16 cellular contexts compared by ENCODE assay signal in genomic region chr5:62461561-62461960, GRCh38. TPM values are rescaled to one million over a fixed set of nuclear protein-coding genes. Genes with fewer than 3 reads are reported as not detected.
DNase-seq lines count a peak whose midpoint lies in the region; ATAC-seq, FAIRE-seq and TF ChIP-seq lines count a peak whose summit lies in the region.
"Had no signal": no experiment of that assay in that cellular context is flagged by ENCODE, and none has a peak within 500 bp of the region (broad histone marks: within the 10 kb centered on the region; RNA-seq: fewer than 3 reads in every experiment).

No MANE protein-coding gene starts in this region.

- no peaks in the 10 kb centered on the region for H4K20me1 ChIP-seq in K562 (replicated peaks; ENCODE audit: control insufficient read depth, insufficient read depth, low read length)

- no peak for TF ChIP-seq RAD21 in K562 (CRISPR knock-in tag; conservative IDR thresholded peaks at IDR 0.05 in 1 of 2, IDR thresholded peaks at IDR 0.05 in 1 of 2)

- H3K9me3 Mint-ChIP-seq in stimulated activated effector memory CD8-positive, alpha-beta T cell treated with anti-CD3 and anti-CD28 coated beads, Interleukin-12 subunit alpha, Interleukin-12 subunit beta, amount 100 ng/mL, for 72 hours = no peaks in the 10 kb centered on the region
- H3K9me3 Mint-ChIP-seq in MCF 10A (ENCODE audit: unreplicated experiment) = no peaks in the 10 kb centered on the region
- H3K9me3 Mint-ChIP-seq: CD4-positive, alpha-beta memory T cell had no signal

- no peak overlapping the region for H2AFZ ChIP-seq in K562 (ENCODE audit: low read depth, low read length)

- peaks cover 48% of the 10 kb centered on the region for H3K79me2 ChIP-seq in K562 (ENCODE audit: control insufficient read depth, insufficient read depth, low read length)

- ATAC-seq in K562 = no peak
- peak; percentile 78 for ATAC-seq in left lung
- no peak for ATAC-seq in stimulated activated effector memory CD8-positive, alpha-beta T cell treated with anti-CD3 and anti-CD28 coated beads, Interleukin-12 subunit alpha, Interleukin-12 subunit beta, amount 100 ng/mL, for 72 hours

- WGBS in K562 (ENCODE audit: insufficient coverage, low coverage, missing lambda C conversion rate) = 91% methylated on average over 4 of the region's 4 CpGs

- DNase-seq in K562 (ENCODE audit: extremely low read depth in 1 of 4, low spot score in 3 of 4) (no peak), left lung (no peak), MCF 10A (ENCODE audit: unreplicated experiment) (no peak), D341Med (ENCODE audit: low spot score) (no peak), H54 (ENCODE audit: insufficient read length, low spot score) (no peak)
- no peak for DNase-seq in stimulated activated effector memory CD8-positive, alpha-beta T cell treated with anti-CD3 and anti-CD28 coated beads, Interleukin-12 subunit alpha, Interleukin-12 subunit beta, amount 100 ng/mL, for 72 hours (ENCODE audit: low spot score in 2 of 2)
- DNase-seq: C1 segment of cervical spinal cord; Calu3; CD4-positive, alpha-beta memory T cell; COR-L47; DMS153; DND-41; GOT3; H7; HCEC 1CT had no signal

- H3K4me1 ChIP-seq in K562 (replicated peaks in 1 of 2; ENCODE audit: control insufficient read depth in 2 of 2, insufficient read depth in 2 of 2, low read length in 2 of 2) (no peaks in the 10 kb centered on the region), left lung (peaks cover 0 to 9% of the 10 kb centered on the region in 2 donors)

- H3K9me1 ChIP-seq in K562 (ENCODE audit: control insufficient read depth, insufficient read depth, low read length) = no peaks in the 10 kb centered on the region

- H3K4me1 Mint-ChIP-seq in stimulated activated effector memory CD8-positive, alpha-beta T cell treated with anti-CD3 and anti-CD28 coated beads, Interleukin-12 subunit alpha, Interleukin-12 subunit beta, amount 100 ng/mL, for 72 hours = peaks cover 8% of the 10 kb centered on the region
- H3K4me1 Mint-ChIP-seq in MCF 10A (ENCODE audit: insufficient read depth, unreplicated experiment) = no peaks in the 10 kb centered on the region

- H3K36me3 ChIP-seq in K562 (ENCODE audit: control insufficient read depth, insufficient read depth, low read length) (peaks cover 42% of the 10 kb centered on the region; the same call in 2 of the 3 replicates), left lung (no peaks in the 10 kb centered on the region)

- no peaks in the 10 kb centered on the region for H3K27me3 Mint-ChIP-seq in MCF 10A (ENCODE audit: insufficient read depth, unreplicated experiment)
- H3K27me3 Mint-ChIP-seq: CD4-positive, alpha-beta memory T cell had no signal

- H3K4me2 ChIP-seq in K562 (ENCODE audit: insufficient read depth, low read length) = no peak overlapping the region

- H3K4me3 ChIP-seq in K562 (no peak overlapping the region), left lung (no peak overlapping the region)

- POLR2A ChIA-PET in K562 (lab: Yijun Ruan, JAX) (no interaction called here), MCF 10A (lab: Yijun Ruan, JAX) (no interaction called here)

- intact Hi-C loops in K562 (cut with micrococcal nuclease) (loop anchor here (2.0 to 5.0 kb wide), 2 partner anchors 127 to 171 kb away; no protein-coding TSS in a partner anchor), left lung (cut with DNase I) (loop anchor here in 1 of 2 donors (10.0 kb wide), 1 partner anchor 313 kb away; no protein-coding TSS in a partner anchor), MCF 10A (cut with micrococcal nuclease) (no loop called here)

- H3K9me3 ChIP-seq in K562 (replicated peaks; ENCODE audit: control insufficient read depth, insufficient read depth, low read depth, low read length) (no peaks in the 10 kb centered on the region), left lung (no peaks in the 10 kb centered on the region)

- H3K27ac ChIP-seq in K562 (ENCODE audit: extremely low read depth, low read depth, low read length) (no peak overlapping the region), left lung (no peak overlapping the region)

- no peaks in the 10 kb centered on the region for H3K27me3 ChIP-seq in K562 (ENCODE audit: control insufficient read depth in 2 of 2, insufficient read depth in 2 of 2, low read length in 2 of 2)
- H3K27me3 ChIP-seq in left lung = no peaks in the 10 kb centered on the region

- TF ChIP-seq CTCF in K562 (IDR thresholded peaks at IDR 0.05 in 2 of 3, conservative IDR thresholded peaks at IDR 0.05 in 1 of 3; ENCODE audit: insufficient read depth in 2 of 3, low read depth in 1 of 3, low read length in 3 of 3) = no peak
- TF ChIP-seq CTCF in left lung (IDR thresholded peaks at IDR 0.05) = no peak
- no peak for TF ChIP-seq CTCF in MCF 10A (IDR thresholded peaks at IDR 0.05; ENCODE audit: unreplicated experiment)

- TF ChIP-seq EP300 in K562 (IDR thresholded peaks at IDR 0.05; ENCODE audit: low read length) = no peak

- H3K9ac ChIP-seq in K562 (ENCODE audit: insufficient read depth in 1 of 2, low read depth in 2 of 2, low read length in 2 of 2) = no peak overlapping the region

- peaks cover 6% of the 10 kb centered on the region for H3K36me3 Mint-ChIP-seq in stimulated activated effector memory CD8-positive, alpha-beta T cell treated with anti-CD3 and anti-CD28 coated beads, Interleukin-12 subunit alpha, Interleukin-12 subunit beta, amount 100 ng/mL, for 72 hours
- H3K36me3 Mint-ChIP-seq in MCF 10A (ENCODE audit: insufficient read depth, unreplicated experiment) = peaks cover 11% of the 10 kb centered on the region

- CTCF ChIA-PET in K562 (lab: Yijun Ruan, JAX; ENCODE audit: low intra/inter-chr PET ratio) (no interaction called here), MCF 10A (lab: Yijun Ruan, JAX) (interaction anchor here (1.2 kb wide), 1 partner anchor 13 kb away, joined by 3 read pairs; no protein-coding TSS in a partner anchor)

- FAIRE-seq in K562 (lab: Jason Lieb, UNC) (peak; percentile 44), H54 (lab: Jason Lieb, UNC) (no peak)
- FAIRE-seq: G401.6 had no signal

- H3K27ac Mint-ChIP-seq in stimulated activated effector memory CD8-positive, alpha-beta T cell treated with anti-CD3 and anti-CD28 coated beads, Interleukin-12 subunit alpha, Interleukin-12 subunit beta, amount 100 ng/mL, for 72 hours = peak overlapping the region; percentile 14
- H3K27ac Mint-ChIP-seq in MCF 10A (ENCODE audit: low read depth, unreplicated experiment) = no peak overlapping the region

- H3K4me3 Mint-ChIP-seq in stimulated activated effector memory CD8-positive, alpha-beta T cell treated with anti-CD3 and anti-CD28 coated beads, Interleukin-12 subunit alpha, Interleukin-12 subunit beta, amount 100 ng/mL, for 72 hours = no peak overlapping the region
- no peak overlapping the region for H3K4me3 Mint-ChIP-seq in MCF 10A (ENCODE audit: unreplicated experiment)
- H3K4me3 Mint-ChIP-seq: CD4-positive, alpha-beta memory T cell had no signal

- in situ Hi-C loops in K562 (cut with MboI) = no loop called here

- TF ChIP-seq POLR2A in K562 (conservative IDR thresholded peaks at IDR 0.05) = no peak
- no peak for TF ChIP-seq POLR2A in H54 (IDR thresholded peaks at IDR 0.05; ENCODE audit: low read depth, low read length)

- BruUV-seq in K562 (replicated peaks; lab: Mats Ljungman, UMichigan) (no TSS peak), MCF 10A (replicated peaks; lab: Mats Ljungman, UMichigan) (no TSS peak)

RNA-seq across cellular contexts. Expression of gene IPO11, which starts 49.0 kb away (rescaled TPM):
- total RNA-seq in K562 (2011; cell fraction: chromatin; rRNA removed; ENCODE audit: low replicate concordance) = 185 and 259 TPM in 2 replicates
- 33.7 and 40.3 TPM in 2 replicates for total RNA-seq in K562 (2011; cell fraction: nucleolus; rRNA removed)
- 102 and 134 TPM in 2 replicates for total RNA-seq in K562 (2011; cell fraction: nucleoplasm; rRNA removed)
- total RNA-seq in K562 (2014; rRNA removed) (44.6 and 57.7 TPM in 2 replicates), K562 (2014; rRNA removed; fragmentation: Illumina TruSeq; extraction: Trizol) (94.0 and 105 TPM in 2 replicates), K562 (2015; rRNA removed; fragmentation: Illumina TruSeq; extraction: Trizol) (66.9 and 70.9 TPM in 2 replicates), K562 (2021) (96.0 and 101 TPM in 2 replicates), left lung (10 to 100 TPM; 27.0 to 40.5 TPM), MCF 10A (2022) (30.2 and 36.6 TPM in 2 replicates)
- polyA plus RNA-seq in K562 (2011; rRNA removed) (71.6 and 85.9 TPM in 2 replicates), K562 (2014; fragmentation: Illumina TruSeq; extraction: Trizol) (82.1 and 91.6 TPM in 2 replicates), K562 (2014; fragmentation: Nextera tagmentation; extraction: Ambion mirVana) (10 to 100 TPM; 39.5 to 45.4 TPM), K562 (2014; rRNA removed) (35.4 and 38.7 TPM in 2 replicates)
- 46.8 and 52.7 TPM in 2 replicates for polyA plus RNA-seq in K562 (2011; cell fraction: cytosol; rRNA removed)
- polyA plus RNA-seq in K562 (2011; cell fraction: nucleus; rRNA removed) = 55.7 and 69.0 TPM in 2 replicates
- 29.9 and 34.4 TPM in 2 replicates for polyA plus RNA-seq in K562 (2012)
- polyA minus RNA-seq in K562 (2011; rRNA and poly(A)+ RNA removed) = 273 and 294 TPM in 2 replicates
- polyA minus RNA-seq in K562 (2011; cell fraction: cytosol; rRNA and poly(A)+ RNA removed) = 64.4 and 95.9 TPM in 2 replicates
- polyA minus RNA-seq in K562 (2011; cell fraction: nucleus; rRNA and poly(A)+ RNA removed) = 62.2 and 109 TPM in 2 replicates

RNA-seq across cellular contexts. Expression of gene DIMT1, which starts 57.9 kb away (rescaled TPM):
- total RNA-seq in K562 (2011; cell fraction: chromatin; rRNA removed; ENCODE audit: low replicate concordance) = 25.7 and 41.2 TPM in 2 replicates
- 17.6 and 19.8 TPM in 2 replicates for total RNA-seq in K562 (2011; cell fraction: nucleolus; rRNA removed)
- total RNA-seq in K562 (2011; cell fraction: nucleoplasm; rRNA removed) = 20.8 and 26.9 TPM in 2 replicates
- total RNA-seq in K562 (2014; rRNA removed) (66.8 and 117 TPM in 2 replicates), K562 (2014; rRNA removed; fragmentation: Illumina TruSeq; extraction: Trizol) (54.1 and 67.6 TPM in 2 replicates), K562 (2015; rRNA removed; fragmentation: Illumina TruSeq; extraction: Trizol) (47.2 and 48.5 TPM in 2 replicates), K562 (2021) (64.3 and 64.5 TPM in 2 replicates), left lung (10 to 100 TPM; 19.7 to 28.4 TPM), MCF 10A (2022) (39.0 and 44.0 TPM in 2 replicates)
- polyA plus RNA-seq in K562 (2011; rRNA removed) (56.4 and 85.3 TPM in 2 replicates), K562 (2014; fragmentation: Illumina TruSeq; extraction: Trizol) (54.9 and 59.1 TPM in 2 replicates), K562 (2014; fragmentation: Nextera tagmentation; extraction: Ambion mirVana) (10 to 100 TPM; 28.9 to 39.9 TPM), K562 (2014; rRNA removed) (53.3 and 73.8 TPM in 2 replicates)
- 28.3 and 31.9 TPM in 2 replicates for polyA plus RNA-seq in K562 (2011; cell fraction: cytosol; rRNA removed)
- polyA plus RNA-seq in K562 (2011; cell fraction: nucleus; rRNA removed) = 38.6 and 42.2 TPM in 2 replicates
- polyA plus RNA-seq in K562 (2012) = 49.7 and 50.9 TPM in 2 replicates
- 43.7 and 59.4 TPM in 2 replicates for polyA minus RNA-seq in K562 (2011; rRNA and poly(A)+ RNA removed)
- 13.9 and 21.2 TPM in 2 replicates for polyA minus RNA-seq in K562 (2011; cell fraction: cytosol; rRNA and poly(A)+ RNA removed)
- polyA minus RNA-seq in K562 (2011; cell fraction: nucleus; rRNA and poly(A)+ RNA removed) = 20.9 and 21.4 TPM in 2 replicates
